Comparison of ENCODE assay signal across 10 cellular contexts in genomic region chr10:5585517-5586222, GRCh38.
DNase-seq lines count a peak whose midpoint lies in the region; ATAC-seq, FAIRE-seq and TF ChIP-seq lines count a peak whose summit lies in the region.
"Had no signal": no experiment of that assay in that cellular context is flagged by ENCODE, and none has a peak within 500 bp of the region (broad histone marks: within the 10 kb centered on the region; RNA-seq: fewer than 3 reads in every experiment).

No MANE protein-coding gene starts in this region.

- in situ Hi-C loops in K562 (cut with MboI): no loop called here

- TF ChIP-seq EP300 in K562 (IDR thresholded peaks at IDR 0.05; ENCODE audit: low read length): no peak

- peak overlapping the region; percentile 34; the same call in 1 of the 2 replicates for H2AFZ ChIP-seq in K562 (ENCODE audit: low read depth, low read length)
- H2AFZ ChIP-seq in neural progenitor cell (replicated peaks): peak overlapping the region; percentile 18

- no peak for TF ChIP-seq CTCF in K562 (IDR thresholded peaks at IDR 0.05 in 2 of 3, conservative IDR thresholded peaks at IDR 0.05 in 1 of 3; ENCODE audit: insufficient read depth in 2 of 3, low read depth in 1 of 3, low read length in 3 of 3)
- TF ChIP-seq CTCF in neural progenitor cell (IDR thresholded peaks at IDR 0.05): no peak

- TF ChIP-seq RAD21 in K562 (CRISPR knock-in tag; conservative IDR thresholded peaks at IDR 0.05 in 1 of 2, IDR thresholded peaks at IDR 0.05 in 1 of 2): no peak

- BruUV-seq in K562 (replicated peaks; lab: Mats Ljungman, UMichigan): no TSS peak

- H3K4me3 ChIP-seq in K562 (no peak overlapping the region), neural progenitor cell (no peak overlapping the region)

- H3K9me3 Mint-ChIP-seq in neural progenitor cell: peaks cover 8% of the 10 kb centered on the region
- H3K9me3 Mint-ChIP-seq: stimulated activated naive CD8-positive, alpha-beta T cell treated with anti-CD3 and anti-CD28 coated beads, Interleukin-15, amount 100 ng/mL, for 72 hours had no signal

- DNase-seq in DMS79 treated with DMSO at 0.1 percent for 48 hours (lab: John Stamatoyannopoulos, UW) (peak; percentile 85), NCI-H2107 (lab: John Stamatoyannopoulos, UW) (peak; percentile 32), K562 (ENCODE audit: extremely low read depth in 1 of 4, low spot score in 3 of 4) (no peak), neural progenitor cell (ENCODE audit: low spot score) (no peak), NCI-H1048 (lab: John Stamatoyannopoulos, UW) (no peak), COLO829 (ENCODE audit: low spot score) (no peak), H4 (ENCODE audit: low spot score) (no peak)
- DNase-seq: DMS 273 treated with DMSO at 0.1 percent for 48 hours; stimulated activated naive CD8-positive, alpha-beta T cell treated with anti-CD3 and anti-CD28 coated beads, Interleukin-15, amount 100 ng/mL, for 72 hours had no signal

- no peak overlapping the region for H3K4me2 ChIP-seq in K562 (ENCODE audit: insufficient read depth, low read length)
- H3K4me2 ChIP-seq in neural progenitor cell: no peak overlapping the region

- intact Hi-C loops in K562 (cut with micrococcal nuclease): no loop called here

- H3K4me1 ChIP-seq in K562 (replicated peaks in 1 of 2; ENCODE audit: control insufficient read depth in 2 of 2, insufficient read depth in 2 of 2, low read length in 2 of 2): peaks cover 11 to 13% of the 10 kb centered on the region in 2 experiments
- peaks cover 66% of the 10 kb centered on the region for H3K4me1 ChIP-seq in neural progenitor cell

- FAIRE-seq in K562 (lab: Jason Lieb, UNC): no peak

- H3K27ac Mint-ChIP-seq in neural progenitor cell: peak overlapping the region; percentile 42
- H3K27ac Mint-ChIP-seq: stimulated activated naive CD8-positive, alpha-beta T cell treated with anti-CD3 and anti-CD28 coated beads, Interleukin-15, amount 100 ng/mL, for 72 hours had no signal

- H3K36me3 ChIP-seq in K562 (ENCODE audit: control insufficient read depth, insufficient read depth, low read length) (no peaks in the 10 kb centered on the region), neural progenitor cell (no peaks in the 10 kb centered on the region)

- TF ChIP-seq POLR2A in K562 (conservative IDR thresholded peaks at IDR 0.05): no peak

- no peak overlapping the region for H3K4me3 Mint-ChIP-seq in neural progenitor cell
- H3K4me3 Mint-ChIP-seq: stimulated activated naive CD8-positive, alpha-beta T cell treated with anti-CD3 and anti-CD28 coated beads, Interleukin-15, amount 100 ng/mL, for 72 hours had no signal

- H3K9me3 ChIP-seq in K562 (replicated peaks; ENCODE audit: control insufficient read depth, insufficient read depth, low read depth, low read length) (no peaks in the 10 kb centered on the region), neural progenitor cell (ENCODE audit: low read depth) (no peaks in the 10 kb centered on the region)

- ATAC-seq in K562 (no peak), HG03460 (IDR thresholded peaks at IDR 0.05; ENCODE audit: unreplicated experiment) (no peak)
- ATAC-seq: stimulated activated naive CD8-positive, alpha-beta T cell treated with anti-CD3 and anti-CD28 coated beads, Interleukin-15, amount 100 ng/mL, for 72 hours had no signal

- H3K27ac ChIP-seq in K562 (ENCODE audit: extremely low read depth, low read depth, low read length) (no peak overlapping the region), neural progenitor cell (no peak overlapping the region)

- H3K36me3 Mint-ChIP-seq in neural progenitor cell: peaks cover 5% of the 10 kb centered on the region

- H3K9me1 ChIP-seq in K562 (ENCODE audit: control insufficient read depth, insufficient read depth, low read length): no peaks in the 10 kb centered on the region

- H3K79me2 ChIP-seq in K562 (ENCODE audit: control insufficient read depth, insufficient read depth, low read length) (no peaks in the 10 kb centered on the region), neural progenitor cell (ENCODE audit: low read depth) (no peaks in the 10 kb centered on the region)

- POLR2A ChIA-PET in K562 (lab: Yijun Ruan, JAX): no interaction called here

- H3K27me3 ChIP-seq in K562 (ENCODE audit: control insufficient read depth in 2 of 2, insufficient read depth in 2 of 2, low read length in 2 of 2) (peaks cover 0 to 7% of the 10 kb centered on the region in 2 experiments; a peak in 1 of 5 replicates), neural progenitor cell (no peaks in the 10 kb centered on the region)

- WGBS in K562 (ENCODE audit: insufficient coverage, low coverage, missing lambda C conversion rate): 44% methylated on average over 7 of the region's 7 CpGs

- peaks cover 4% of the 10 kb centered on the region for H3K27me3 Mint-ChIP-seq in neural progenitor cell (ENCODE audit: insufficient read depth, low read depth)

- H4K20me1 ChIP-seq in K562 (replicated peaks; ENCODE audit: control insufficient read depth, insufficient read depth, low read length) (no peaks in the 10 kb centered on the region), neural progenitor cell (ENCODE audit: low read depth) (no peaks in the 10 kb centered on the region)

- CTCF ChIA-PET in K562 (lab: Yijun Ruan, JAX; ENCODE audit: low intra/inter-chr PET ratio): no interaction called here

- peaks cover 70% of the 10 kb centered on the region for H3K4me1 Mint-ChIP-seq in neural progenitor cell

- no peak overlapping the region for H3K9ac ChIP-seq in K562 (ENCODE audit: insufficient read depth in 1 of 2, low read depth in 2 of 2, low read length in 2 of 2)
- H3K9ac ChIP-seq in neural progenitor cell: no peak overlapping the region

- H3F3A ChIP-seq in neural progenitor cell (ENCODE audit: low read depth): peaks cover 27% of the 10 kb centered on the region

TF ChIP-seq in K562, 482 proteins besides CTCF, POLR2A, EP300 and RAD21:
- TF ChIP-seq YBX1 (IDR thresholded peaks at IDR 0.05) (no peak), PTBP1 (IDR thresholded peaks at IDR 0.05; ENCODE audit: low read depth, low read length) (no peak), ZNF436 (CRISPR knock-in tag; IDR thresholded peaks at IDR 0.05) (no peak), HEY1 (CRISPR knock-in tag; IDR thresholded peaks at IDR 0.05; ENCODE audit: borderline replicate concordance) (no peak), THRAP3 (IDR thresholded peaks at IDR 0.05; ENCODE audit: borderline replicate concordance) (no peak), SREBF1 (IDR thresholded peaks at IDR 0.05; ENCODE audit: borderline replicate concordance, low read depth, low read length) (no peak), BCLAF1 (IDR thresholded peaks at IDR 0.05; ENCODE audit: borderline replicate concordance in 1 of 2, control insufficient read depth in 1 of 2, low read depth in 2 of 2, low read length in 1 of 2) (no peak), LCOR (CRISPR knock-in tag; IDR thresholded peaks at IDR 0.05) (no peak), PURB (CRISPR knock-in tag; IDR thresholded peaks at IDR 0.05; ENCODE audit: low read depth) (no peak), BDP1 (IDR thresholded peaks at IDR 0.05; ENCODE audit: insufficient read depth, insufficient read length) (no peak), ZNF24 (IDR thresholded peaks at IDR 0.05) (no peak), ZNF655 (CRISPR knock-in tag; IDR thresholded peaks at IDR 0.05) (no peak), KLF6 (CRISPR knock-in tag; IDR thresholded peaks at IDR 0.05; ENCODE audit: borderline replicate concordance) (no peak)
TF ChIP-seq in K562: peak in this region for 0.

Comparison
In these comparisons a context has a peak if more than half of its experiments do, and no peak if none do; other contexts are left out.
1. DNase-seq: peak in DMS79 treated with DMSO at 0.1 percent for 48 hours (single experiment) and NCI-H2107 (single experiment); none in K562 (0 of 4), neural progenitor cell (single experiment), NCI-H1048 (single experiment), COLO829 (single experiment) and H4 (single experiment).